Comparison of ENCODE assay signal across 18 cellular contexts in genomic region chr10:4543943-4544540, GRCh38.
DNase-seq lines count a peak whose midpoint lies in the region; ATAC-seq and TF ChIP-seq lines count a peak whose summit lies in the region.
"Had no signal": no experiment of that assay in that cellular context is flagged by ENCODE, and none has a peak within 500 bp of the region (broad histone marks: within the 10 kb centered on the region; RNA-seq: fewer than 3 reads in every experiment).

No MANE protein-coding gene starts in this region.

- 57 to 65% methylated on average over 7 of the region's 7 CpGs for WGBS in aorta, 2 donors

- intact Hi-C loops in A673 (cut with micrococcal nuclease; ENCODE audit: unreplicated experiment) = no loop called here
- intact Hi-C loops in CD4-positive, alpha-beta memory T cell (cut with micrococcal nuclease) = no loop called here
- intact Hi-C loops in aorta (cut with DNase I) = loop anchor here (5.0 to 10.0 kb wide), 2 partner anchors 101 to 302 kb away; no protein-coding TSS in a partner anchor

- no peaks in the 10 kb centered on the region for H3K36me3 ChIP-seq in A673 (ENCODE audit: insufficient read depth, low read length, poor library complexity, severe bottlenecking)
- H3K36me3 ChIP-seq in adipocyte (ENCODE audit: control insufficient read depth, insufficient read depth, low read length, severe bottlenecking) = no peaks in the 10 kb centered on the region
- no peaks in the 10 kb centered on the region for H3K36me3 ChIP-seq in CD4-positive, alpha-beta memory T cell (ENCODE audit: insufficient read depth, low read length)
- H3K36me3 ChIP-seq in aorta (ENCODE audit: control insufficient read depth in 1 of 2, insufficient read depth in 2 of 2, low read length in 1 of 2) = no peaks in the 10 kb centered on the region

- H3K4me1 ChIP-seq in A673 (ENCODE audit: insufficient read depth, low read length, poor library complexity, severe bottlenecking) = no peaks in the 10 kb centered on the region
- H3K4me1 ChIP-seq in adipocyte (ENCODE audit: control insufficient read depth, insufficient read depth, low read length) = peaks cover 34% of the 10 kb centered on the region
- no peaks in the 10 kb centered on the region for H3K4me1 ChIP-seq in CD4-positive, alpha-beta memory T cell (ENCODE audit: insufficient read depth, low read length)
- H3K4me1 ChIP-seq in aorta (ENCODE audit: control insufficient read depth in 1 of 2, insufficient read depth in 2 of 2, low read length in 2 of 2) = no peaks in the 10 kb centered on the region

- POLR2A ChIA-PET in A673 (lab: Charles Lee; ENCODE audit: low non-redundant PET) = no interaction called here
- POLR2A ChIA-PET in HEK293T (lab: Yijun Ruan, JAX) = no interaction called here
- POLR2A ChIA-PET in CD4-positive, alpha-beta memory T cell (lab: Charles Lee; ENCODE audit: partially characterized antibody) = no interaction called here

- peaks cover 4% of the 10 kb centered on the region for H3K9me3 ChIP-seq in A673 (ENCODE audit: low read depth, low read length, poor library complexity, severe bottlenecking)
- no peaks in the 10 kb centered on the region for H3K9me3 ChIP-seq in adipocyte (ENCODE audit: control insufficient read depth, low read length)
- H3K9me3 ChIP-seq in CD4-positive, alpha-beta memory T cell (ENCODE audit: control insufficient read depth in 1 of 2, low read length in 2 of 2) = no peaks in the 10 kb centered on the region
- H3K9me3 ChIP-seq in aorta (ENCODE audit: control insufficient read depth, low read length) = peaks cover 1% of the 10 kb centered on the region

- no peak overlapping the region for H3K27ac ChIP-seq in A673 (ENCODE audit: low read depth, low read length, poor library complexity, severe bottlenecking)
- H3K27ac ChIP-seq in CD4-positive, alpha-beta memory T cell (ENCODE audit: low read depth, low read length) = no peak overlapping the region
- H3K27ac ChIP-seq in aorta (ENCODE audit: low read depth in 1 of 2, low read length in 2 of 2) = no peak overlapping the region

- peaks cover 0 to 3% (median under 1%) of the 10 kb centered on the region in 4 donors for H3K4me1 Mint-ChIP-seq in CD4-positive, alpha-beta memory T cell
- H3K4me1 Mint-ChIP-seq: B cell had no signal

- BruUV-seq in A673 (replicated peaks; lab: Mats Ljungman, UMichigan) = no TSS peak

- DNase-seq in A673 (ENCODE audit: low spot score) = peak; percentile 12
- no peak for DNase-seq in HEK293T (ENCODE audit: extremely low spot score)
- no peak for DNase-seq in adipocyte (ENCODE audit: low read depth)
- peak; percentile 42 for DNase-seq in myocyte (ENCODE audit: low read depth)
- no peak for DNase-seq in CD4-positive, alpha-beta memory T cell
- no peak for DNase-seq in activated CD4-positive, alpha-beta T cell treated with anti-CD3 and anti-CD28 coated beads, Interleukin-2, amount 50 U/mL, for 1 hour
- no peak for DNase-seq in Kasumi-1 (lab: John Stamatoyannopoulos, UW)
- no peak for DNase-seq in aorta
- DNase-seq: CD4-positive, alpha-beta T cell; DND-41; GOT3; IMR-90; NCI-H1436; NCI-H2081; NCI-H524 treated with DMSO at 0.1 percent for 48 hours; NK-92 treated with Interleukin-12 subunit alpha and Interleukin-12 subunit beta, amount 100 ng/mL, for 24 hours; PC-3 had no signal

- H3K9me3 Mint-ChIP-seq in CD4-positive, alpha-beta memory T cell = peaks cover 0 to 7% (median 1%) of the 10 kb centered on the region in 8 donors
- H3K9me3 Mint-ChIP-seq: CD4-positive, alpha-beta T cell had no signal

- no peak overlapping the region for H3K4me3 ChIP-seq in A673 (ENCODE audit: low read depth, low read length, poor library complexity, severe bottlenecking)
- H3K4me3 ChIP-seq in adipocyte (ENCODE audit: low read length) = peak overlapping the region; percentile 62
- H3K4me3 ChIP-seq in CD4-positive, alpha-beta memory T cell (ENCODE audit: low read length in 2 of 2) = no peak overlapping the region
- no peak overlapping the region for H3K4me3 ChIP-seq in aorta (ENCODE audit: low read length in 2 of 2)

- no peak overlapping the region for H3K4me3 Mint-ChIP-seq in CD4-positive, alpha-beta memory T cell
- H3K4me3 Mint-ChIP-seq: B cell; CD4-positive, alpha-beta T cell had no signal

- no peaks in the 10 kb centered on the region for H3K36me3 Mint-ChIP-seq in CD4-positive, alpha-beta memory T cell

- ATAC-seq in aorta (ENCODE audit: low FRiP score) = no peak
- ATAC-seq: PC-3 had no signal

- peak overlapping the region; percentile 41 for H3K9ac ChIP-seq in adipocyte (ENCODE audit: low read length)

- peaks cover 9 to 12% of the 10 kb centered on the region in 2 donors for H3K27me3 Mint-ChIP-seq in CD4-positive, alpha-beta memory T cell

- no peak overlapping the region for H3K27ac Mint-ChIP-seq in CD4-positive, alpha-beta memory T cell
- H3K27ac Mint-ChIP-seq: B cell; CD4-positive, alpha-beta T cell had no signal

- CTCF ChIA-PET in A673 (lab: Charles Lee) (no interaction called here), HEK293T (lab: Yijun Ruan, JAX) (no interaction called here)
- CTCF ChIA-PET in CD4-positive, alpha-beta memory T cell (lab: Charles Lee; ENCODE audit: partially characterized antibody) = no interaction called here

- peaks cover 55% of the 10 kb centered on the region for H3K27me3 ChIP-seq in A673 (replicated peaks; ENCODE audit: insufficient read depth, low read depth, low read length, poor library complexity)
- H3K27me3 ChIP-seq in adipocyte (replicated peaks; ENCODE audit: control insufficient read depth, insufficient read depth, low read length) = no peaks in the 10 kb centered on the region
- no peaks in the 10 kb centered on the region for H3K27me3 ChIP-seq in CD4-positive, alpha-beta memory T cell (ENCODE audit: insufficient read depth, low read length)
- H3K27me3 ChIP-seq in aorta (ENCODE audit: control insufficient read depth in 1 of 2, insufficient read depth in 2 of 2, low read length in 1 of 2) = no peaks in the 10 kb centered on the region

- no peak for TF ChIP-seq CTCF in A673 (conservative IDR thresholded peaks at IDR 0.05; ENCODE audit: low read depth, low read length)

TF ChIP-seq in HEK293T, 16 proteins besides CTCF, POLR2A, EP300 and RAD21:
- TF ChIP-seq FOXA1 (IDR thresholded peaks at IDR 0.05) (no peak), FOXM1 (IDR thresholded peaks at IDR 0.05; ENCODE audit: borderline replicate concordance) (no peak), PKNOX1 (IDR thresholded peaks at IDR 0.05) (peak; percentile 28; the same call in 1 of the 2 replicates), HDGF (IDR thresholded peaks at IDR 0.05; ENCODE audit: borderline replicate concordance) (no peak)

Comparison
In these comparisons a context has a peak if more than half of its experiments do, and no peak if none do; other contexts are left out.
1. DNase-seq: peak in A673 (single experiment) and myocyte (single experiment); none in HEK293T (single experiment), adipocyte (single experiment), CD4-positive, alpha-beta memory T cell (0 of 5), activated CD4-positive, alpha-beta T cell treated with anti-CD3 and anti-CD28 coated beads, Interleukin-2, amount 50 U/mL, for 1 hour (single experiment), Kasumi-1 (0 of 2) and aorta (0 of 2).
2. intact Hi-C loops: an anchor here in aorta (5.0 to 10.0 kb wide); none called in A673 and CD4-positive, alpha-beta memory T cell.